1 cellular context compared by ENCODE assay signal in genomic region chr1:219090618-219091017, GRCh38.
TF ChIP-seq lines count a peak whose summit lies in the region.

No MANE protein-coding gene starts in this region.

TF ChIP-seq in GM12878, 131 proteins besides CTCF, POLR2A, EP300 and RAD21 (continued from another document and continues in another):
- no peak for TF ChIP-seq ZBTB11 (CRISPR knock-in tag; IDR thresholded peaks at IDR 0.05)
- no peak for TF ChIP-seq PML (IDR thresholded peaks at IDR 0.05; ENCODE audit: low read length)
- TF ChIP-seq EED (IDR thresholded peaks at IDR 0.05; ENCODE audit: low read depth): no peak
- no peak for TF ChIP-seq ZNF207 (IDR thresholded peaks at IDR 0.05; ENCODE audit: borderline replicate concordance)
- TF ChIP-seq SMAD1 (IDR thresholded peaks at IDR 0.05; ENCODE audit: low read depth, partially characterized antibody): no peak
- no peak for TF ChIP-seq CHD2 (IDR thresholded peaks at IDR 0.05; ENCODE audit: borderline replicate concordance, low read depth, low read length)
- TF ChIP-seq E4F1 (IDR thresholded peaks at IDR 0.05; ENCODE audit: borderline replicate concordance, partially characterized antibody): no peak
- TF ChIP-seq ZZZ3 (IDR thresholded peaks at IDR 0.05; ENCODE audit: control insufficient read depth, insufficient read length, low read depth): no peak
- TF ChIP-seq SMARCA5 (IDR thresholded peaks at IDR 0.05): no peak
- peak; percentile 79; the same call in 1 of the 2 replicates for TF ChIP-seq ATF2 (IDR thresholded peaks at IDR 0.05; ENCODE audit: low read length)
- TF ChIP-seq EGR1 (IDR thresholded peaks at IDR 0.05; ENCODE audit: borderline replicate concordance in 1 of 2, low read depth in 2 of 2, low read length in 2 of 2): no peak
- no peak for TF ChIP-seq ZBTB33 (IDR thresholded peaks at IDR 0.05)
- TF ChIP-seq MTA2 (IDR thresholded peaks at IDR 0.05; ENCODE audit: low read depth): peak; percentile 85
- no peak for TF ChIP-seq CBX5 (IDR thresholded peaks at IDR 0.05; ENCODE audit: low read depth)
- no peak for TF ChIP-seq RCOR1 (conservative IDR thresholded peaks at IDR 0.05; ENCODE audit: low read depth, low read length)
- no peak; the same call in 1 of the 2 replicates for TF ChIP-seq RUNX3 (IDR thresholded peaks at IDR 0.05; ENCODE audit: low read length)
- no peak; the same call in 1 of the 2 replicates for TF ChIP-seq FOXM1 (IDR thresholded peaks at IDR 0.05; ENCODE audit: low read depth, low read length)
- TF ChIP-seq ZNF217 (IDR thresholded peaks at IDR 0.05): no peak
- TF ChIP-seq NR2C2 (IDR thresholded peaks at IDR 0.05; ENCODE audit: borderline replicate concordance, control insufficient read depth, insufficient read length, low read depth): no peak
- TF ChIP-seq MYC (IDR thresholded peaks at IDR 0.05; ENCODE audit: insufficient read depth, insufficient read length, insufficient replicate concordance, low read length, severe bottlenecking): no peak
- TF ChIP-seq SPI1 (IDR thresholded peaks at IDR 0.05; ENCODE audit: borderline replicate concordance, insufficient read depth, low read depth, low read length): peak; percentile 86
- TF ChIP-seq E2F4 (IDR thresholded peaks at IDR 0.05; ENCODE audit: low read depth, low read length): no peak
- no peak for TF ChIP-seq LARP7 (IDR thresholded peaks at IDR 0.05)
- TF ChIP-seq NFYA (IDR thresholded peaks at IDR 0.05; ENCODE audit: borderline replicate concordance, low read depth, low read length): no peak
- no peak; a peak in 1 of 4 replicates for TF ChIP-seq BHLHE40 (IDR thresholded peaks at IDR 0.05; ENCODE audit: borderline replicate concordance in 1 of 2, low read depth in 2 of 2, low read length in 1 of 2)
- no peak for TF ChIP-seq ZSCAN29 (IDR thresholded peaks at IDR 0.05)
- no peak for TF ChIP-seq HCFC1 (IDR thresholded peaks at IDR 0.05; ENCODE audit: low read length)
- no peak for TF ChIP-seq BRCA1 (IDR thresholded peaks at IDR 0.05; ENCODE audit: low read depth, low read length)
- no peak for TF ChIP-seq WRNIP1 (IDR thresholded peaks at IDR 0.05; ENCODE audit: borderline replicate concordance, low read depth, low read length)
- peak; percentile 98 for TF ChIP-seq MEF2B (IDR thresholded peaks at IDR 0.05; ENCODE audit: partially characterized antibody, poor library complexity, severe bottlenecking)
- peak; percentile 75; the same call in 1 of the 2 replicates for TF ChIP-seq RELB (IDR thresholded peaks at IDR 0.05; ENCODE audit: low read depth)
- no peak for TF ChIP-seq IRF5 (IDR thresholded peaks at IDR 0.05; ENCODE audit: borderline replicate concordance)
- TF ChIP-seq IRF4 (IDR thresholded peaks at IDR 0.05; ENCODE audit: low read depth, low read length): no peak
- TF ChIP-seq ZNF687 (IDR thresholded peaks at IDR 0.05): no peak
- no peak for TF ChIP-seq TCF12 (IDR thresholded peaks at IDR 0.05; ENCODE audit: low read depth, low read length)
- TF ChIP-seq ESRRA (IDR thresholded peaks at IDR 0.05; ENCODE audit: low read length): no peak
- TF ChIP-seq PKNOX1 (IDR thresholded peaks at IDR 0.05): no peak
- no peak for TF ChIP-seq IRF3 (IDR thresholded peaks at IDR 0.05)
- TF ChIP-seq CREB1 (IDR thresholded peaks at IDR 0.05; ENCODE audit: low read depth): no peak
- peak; percentile 83 for TF ChIP-seq NFIC (IDR thresholded peaks at IDR 0.05; ENCODE audit: low read depth, low read length)
- TF ChIP-seq BMI1 (IDR thresholded peaks at IDR 0.05; ENCODE audit: borderline replicate concordance): peak; percentile 76; the same call in 1 of the 2 replicates
